1 cellular context compared by ENCODE assay signal in the genomic region with DNA sequence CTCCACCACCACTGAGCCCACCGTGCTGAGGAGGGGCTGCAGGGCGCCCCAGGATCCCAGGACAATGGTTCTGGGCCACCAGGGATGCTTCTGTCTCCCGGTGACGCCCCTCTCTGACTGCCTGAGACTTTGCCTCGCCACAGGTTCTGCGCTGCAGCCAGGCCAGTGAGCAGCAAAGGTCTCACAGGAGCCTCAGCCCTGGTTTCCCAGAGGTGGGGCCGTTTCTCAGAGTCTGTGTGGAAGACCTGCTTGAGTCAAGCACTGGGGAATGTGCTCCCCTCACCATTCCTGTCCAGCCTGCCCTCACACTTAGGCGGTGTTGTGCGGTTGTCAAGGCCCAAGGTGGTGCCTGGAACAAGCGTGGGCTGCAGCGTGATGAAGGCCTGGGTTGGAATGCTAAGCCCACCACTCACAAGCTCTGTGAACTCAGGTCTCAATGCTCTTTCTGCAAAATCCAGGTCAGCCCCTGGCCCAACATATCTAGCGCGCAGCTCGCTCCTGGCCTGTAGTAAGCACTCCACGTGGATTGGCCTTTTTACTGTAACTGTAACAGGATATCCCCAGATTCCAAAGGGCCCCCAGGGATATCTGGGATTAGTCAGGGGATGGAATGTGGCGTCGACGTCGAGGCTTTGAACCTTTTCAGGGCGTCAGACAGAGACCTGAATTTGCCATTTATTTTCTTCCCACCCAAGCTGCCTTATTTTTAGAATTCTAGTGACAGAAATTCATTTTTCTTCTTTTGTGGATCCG.
TF ChIP-seq lines count a peak whose summit lies in the region.

No MANE protein-coding gene starts in this region.

TF ChIP-seq in WTC11, 78 proteins besides CTCF, POLR2A, EP300 and RAD21:
- TF ChIP-seq KAT7 (CRISPR knock-in tag; IDR thresholded peaks at IDR 0.05; ENCODE audit: borderline replicate concordance): no peak
